ENCODE assay signal across 8 cellular contexts in genomic region chr11:61581030-61581928, GRCh38. TPM values are rescaled to one million over a fixed set of nuclear protein-coding genes. Genes with fewer than 3 reads are reported as not detected.
A peak's percentile ranks its signal among the peaks of the same experiment; 100 is the strongest.
DNase-seq lines count a peak whose midpoint lies in the region; ATAC-seq and TF ChIP-seq lines count a peak whose summit lies in the region.

SYT7 (minus strand) TSS chr11:61581076; CDS start chr11:61580820, 256 bp downstream.

- H3K9me3 ChIP-seq in aorta (ENCODE audit: control insufficient read depth, low read length), result no peaks in the 10 kb centered on the region

- H3K36me3 ChIP-seq in rectal smooth muscle tissue (ENCODE audit: control insufficient read depth, insufficient read depth, low read length), result no peaks in the 10 kb centered on the region
- H3K36me3 ChIP-seq in aorta (ENCODE audit: control insufficient read depth in 1 of 2, insufficient read depth in 2 of 2, low read length in 1 of 2), result no peaks in the 10 kb centered on the region

- ATAC-seq in GM18505 (IDR thresholded peaks at IDR 0.05; ENCODE audit: unreplicated experiment) (peak; percentile 74), HG03025 (IDR thresholded peaks at IDR 0.05; ENCODE audit: low FRiP score, unreplicated experiment) (peak; percentile 61), aorta (ENCODE audit: low FRiP score) (peak; percentile 91)

- no peak for TF ChIP-seq POLR2A in GM18505 (IDR thresholded peaks at IDR 0.05; ENCODE audit: borderline replicate concordance, extremely low read depth, insufficient read depth, insufficient read length)

- 1% methylated on average over 45 to 96 of the region's 96 CpGs for WGBS in aorta, 2 donors

- DNase-seq in NCI-H2029 (lab: John Stamatoyannopoulos, UW) (peak; percentile 93), T-helper 9 cell (peak; percentile 97), astrocyte of the hippocampus (ENCODE audit: low read depth, low spot score) (peak; percentile 99), hepatic stellate cell (ENCODE audit: low spot score) (peak; percentile 98), aorta (peak; percentile 97 to 99)

- H3K9ac ChIP-seq in rectal smooth muscle tissue (ENCODE audit: low read length), result no peak within 1 kb of the TSS

- no peak within 1 kb of the TSS for H3K27ac ChIP-seq in rectal smooth muscle tissue (ENCODE audit: low read depth, low read length)
- no peak within 1 kb of the TSS for H3K27ac ChIP-seq in aorta (ENCODE audit: low read depth in 1 of 2, low read length in 2 of 2)

- intact Hi-C loops in aorta (cut with DNase I), result loop anchor here (5.0 kb wide), 2 partner anchors 46 to 526 kb away; no protein-coding TSS in a partner anchor

- H3K4me1 ChIP-seq in rectal smooth muscle tissue (ENCODE audit: control insufficient read depth, insufficient read depth, low read length) (no peaks in the 10 kb centered on the region), aorta (ENCODE audit: control insufficient read depth in 1 of 2, insufficient read depth in 2 of 2, low read length in 2 of 2) (no peaks in the 10 kb centered on the region)

- H3K4me3 ChIP-seq in rectal smooth muscle tissue (ENCODE audit: low read length), result peak within 1 kb of the TSS; percentile 70
- H3K4me3 ChIP-seq in aorta (ENCODE audit: low read length in 2 of 2), result peak within 1 kb of the TSS; percentile 28 to 82

- H3K27me3 ChIP-seq in rectal smooth muscle tissue (ENCODE audit: control insufficient read depth, insufficient read depth, low read length), result peaks cover 14% of the 10 kb centered on the region
- H3K27me3 ChIP-seq in aorta (ENCODE audit: control insufficient read depth in 1 of 2, insufficient read depth in 2 of 2, low read length in 1 of 2), result no peaks in the 10 kb centered on the region

RNA-seq across cellular contexts. Expression of gene SYT7, which starts in this region (rescaled TPM):
- 1 to 10 TPM; 1.0 to 2.3 TPM for total RNA-seq in aorta
- under 1 TPM; 0.20 to 0.88 TPM for polyA plus RNA-seq in aorta
